In genomic region chr3:43177092-43177491, GRCh38 we compare ENCODE assay signal across 19 cellular contexts.
DNase-seq lines count a peak whose midpoint lies in the region; ATAC-seq, FAIRE-seq and TF ChIP-seq lines count a peak whose summit lies in the region.
"Had no signal": no experiment of that assay in that cellular context is flagged by ENCODE, and none has a peak within 500 bp of the region (broad histone marks: within the 10 kb centered on the region; RNA-seq: fewer than 3 reads in every experiment).

No MANE protein-coding gene starts in this region.

- H3K4me3 ChIP-seq in BLaER1 (no peak overlapping the region), H1 (ENCODE audit: extremely low read depth in 1 of 4, insufficient read depth in 2 of 4, low read depth in 3 of 4, low read length in 4 of 4) (no peak overlapping the region)
- H3K4me3 ChIP-seq in CD8-positive, alpha-beta memory T cell (ENCODE audit: low read length) = no peak overlapping the region
- H3K4me3 ChIP-seq: psoas muscle had no signal

- H2BK5ac ChIP-seq in H1 (ENCODE audit: low read depth, low read length) = 0 out of 2 replicates have a peak overlapping the region, but pooled peaks have one; percentile 41

- H3K4ac ChIP-seq in H1 (replicated peaks; ENCODE audit: insufficient read length, low read depth, low read length) = no peak overlapping the region

- H3K56ac ChIP-seq in H1 (replicated peaks; ENCODE audit: insufficient read length, low read depth, low read length) = no peak overlapping the region

- H3K4me2 ChIP-seq in BLaER1 (peak overlapping the region; percentile 58), H1 (ENCODE audit: insufficient read depth in 1 of 2, low read depth in 2 of 2, low read length in 2 of 2) (no peak overlapping the region)

- no peak overlapping the region for H2BK15ac ChIP-seq in H1 (ENCODE audit: low read length)

- H3K18ac ChIP-seq in H1 (ENCODE audit: extremely low read depth, low read length) = no peak overlapping the region

- H3K4me1 Mint-ChIP-seq in CD8-positive, alpha-beta memory T cell = peaks cover 44 to 51% (median 51%) of the 10 kb centered on the region in 3 donors
- H3K4me1 Mint-ChIP-seq in naive thymus-derived CD8-positive, alpha-beta T cell = peaks cover 32 to 60% (median 51%) of the 10 kb centered on the region in 4 donors

- peaks cover 4 to 34% (median 9%) of the 10 kb centered on the region in 3 donors for H3K36me3 Mint-ChIP-seq in CD8-positive, alpha-beta memory T cell
- peaks cover 0 to 24% (median 21%) of the 10 kb centered on the region in 3 donors for H3K36me3 Mint-ChIP-seq in naive thymus-derived CD8-positive, alpha-beta T cell

- H3K9me3 ChIP-seq in BLaER1 (peaks cover 12% of the 10 kb centered on the region), H1 (ENCODE audit: insufficient read depth in 2 of 2, low read depth in 1 of 2, low read length in 1 of 2) (no peaks in the 10 kb centered on the region)
- peaks cover 6% of the 10 kb centered on the region for H3K9me3 ChIP-seq in CD8-positive, alpha-beta memory T cell (ENCODE audit: low read length)

- no peaks in the 10 kb centered on the region for H3K23me2 ChIP-seq in H1 (ENCODE audit: low read depth, low read length)

- no peak for TF ChIP-seq POLR2A in H1 (IDR thresholded peaks at IDR 0.05; ENCODE audit: control extremely low read depth in 1 of 2, low read depth in 2 of 2, low read length in 2 of 2)

- no peak overlapping the region for H2BK20ac ChIP-seq in H1 (ENCODE audit: low read length)

- no peak overlapping the region for H4K5ac ChIP-seq in H1 (ENCODE audit: insufficient read length, low read depth, low read length)

- H3K27me3 Mint-ChIP-seq in CD8-positive, alpha-beta memory T cell = peaks cover 0 to 1% of the 10 kb centered on the region in 2 donors
- no peaks in the 10 kb centered on the region for H3K27me3 Mint-ChIP-seq in naive thymus-derived CD8-positive, alpha-beta T cell
- H3K27me3 Mint-ChIP-seq: activated CD4-positive, alpha-beta T cell treated with anti-CD3 and anti-CD28 coated beads, Interleukin-2, amount 10 ng/mL, durations not matched to agents 24 days and 14 days had no signal

- no peak overlapping the region; the same call in 1 of the 2 replicates for H2AK5ac ChIP-seq in H1 (ENCODE audit: low read depth, low read length)

- H3K23ac ChIP-seq in H1 (ENCODE audit: insufficient read length) = no peak overlapping the region

- H3K27ac ChIP-seq in BLaER1 (peak overlapping the region; percentile 55), H1 (ENCODE audit: low read depth, low read length) (no peak overlapping the region)
- H3K27ac ChIP-seq in CD8-positive, alpha-beta memory T cell (ENCODE audit: low read depth, low read length) = no peak overlapping the region
- H3K27ac ChIP-seq: psoas muscle had no signal

- H3K9me3 Mint-ChIP-seq in CD8-positive, alpha-beta memory T cell = peaks cover 18 to 26% (median 24%) of the 10 kb centered on the region in 5 donors
- H3K9me3 Mint-ChIP-seq in naive thymus-derived CD8-positive, alpha-beta T cell = peaks cover 16 to 25% (median 21%) of the 10 kb centered on the region in 9 donors

- DNase-seq in CD8-positive, alpha-beta memory T cell = no peak
- no peak for DNase-seq in H1 (ENCODE audit: low read depth in 1 of 2, low spot score in 2 of 2)
- DNase-seq in naive thymus-derived CD8-positive, alpha-beta T cell = no peak
- no peak for DNase-seq in mesenteric fat pad (ENCODE audit: low spot score)
- no peak for DNase-seq in mucosa of gallbladder (ENCODE audit: low spot score)
- DNase-seq: activated CD4-positive, alpha-beta T cell treated with anti-CD3 and anti-CD28 coated beads, Interleukin-2, amount 10 ng/mL, durations not matched to agents 24 days and 14 days; activated naive CD4-positive, alpha-beta T cell treated with Interleukin-2 at 50 U/mL for 16 hours; amygdala; Calu3; central memory CD4-positive, alpha-beta T cell; EL; KG1; NCI-H1048; NCI-H2029; psoas muscle; T-helper 1 cell had no signal

- POLR2A ChIA-PET in CD8-positive, alpha-beta memory T cell (lab: Charles Lee) = no interaction called here
- POLR2A ChIA-PET in H1 (lab: Charles Lee; ENCODE audit: partially characterized antibody) = no interaction called here
- POLR2A ChIA-PET in naive thymus-derived CD8-positive, alpha-beta T cell (lab: Charles Lee) = interaction anchor here (1.2 to 7.6 kb wide), 4 partner anchors 8 to 16 kb away, joined by 4 to 60 read pairs (median 30); no protein-coding TSS in a partner anchor

- H3K79me2 ChIP-seq in H1 (ENCODE audit: control insufficient read depth in 1 of 2, insufficient read depth in 2 of 2, low read length in 2 of 2) = no peaks in the 10 kb centered on the region

- no peak for FAIRE-seq in H1 (lab: Jason Lieb, UNC)

- H3K27me3 ChIP-seq in BLaER1 (no peaks in the 10 kb centered on the region), H1 (replicated peaks in 1 of 4; ENCODE audit: control insufficient read depth in 3 of 4, extremely low read depth in 1 of 4, insufficient read depth in 3 of 4, low read length in 3 of 4) (no peaks in the 10 kb centered on the region)
- H3K27me3 ChIP-seq in CD8-positive, alpha-beta memory T cell (ENCODE audit: insufficient read depth, low read length, poor library complexity, severe bottlenecking) = no peaks in the 10 kb centered on the region

- H3K4me1 ChIP-seq in BLaER1 (peaks cover 43% of the 10 kb centered on the region), H1 (replicated peaks in 1 of 4; ENCODE audit: control insufficient read depth in 3 of 4, insufficient read depth in 4 of 4, low read length in 3 of 4) (no peaks in the 10 kb centered on the region; a peak in 1 of 7 replicates)
- peaks cover 34% of the 10 kb centered on the region for H3K4me1 ChIP-seq in CD8-positive, alpha-beta memory T cell (ENCODE audit: insufficient read depth, low read length)

- 85% methylated on average over 5 of the region's 5 CpGs; no CpG with 5 or more reads in 1 of the 2 experiments for WGBS in H1 (ENCODE audit: extremely low coverage in 1 of 2, insufficient coverage in 1 of 2, insufficient read length in 1 of 2, insufficient replicate concordance in 2 of 2, low coverage in 1 of 2, low lambda C conversion rate in 2 of 2, missing lambda C conversion rate in 1 of 2), 2 experiments

- CTCF ChIA-PET in CD8-positive, alpha-beta memory T cell (lab: Charles Lee) = interaction anchor here (4.4 kb wide), 1 partner anchor 15 kb away, joined by 29 read pairs; no protein-coding TSS in a partner anchor
- CTCF ChIA-PET in H1 (lab: Charles Lee; ENCODE audit: partially characterized antibody) = interaction anchor here (1.1 to 1.7 kb wide), 2 partner anchors 106 to 215 kb away, joined by 3 to 6 read pairs; no protein-coding TSS in a partner anchor

- no peak overlapping the region for H4K91ac ChIP-seq in H1 (replicated peaks; ENCODE audit: insufficient read length, low read length)

- no peaks in the 10 kb centered on the region for H3K79me1 ChIP-seq in H1 (ENCODE audit: low read depth, low read length)

- no peak for TF ChIP-seq RAD21 in H1 (IDR thresholded peaks at IDR 0.05 in 1 of 2, conservative IDR thresholded peaks at IDR 0.05 in 1 of 2; ENCODE audit: low read depth in 2 of 2, low read length in 2 of 2)

- H3K9ac ChIP-seq in BLaER1 (0 out of 2 replicates have a peak overlapping the region, but pooled peaks have one; percentile 18), H1 (replicated peaks in 1 of 4; ENCODE audit: extremely low read depth in 1 of 4, low read depth in 3 of 4, low read length in 3 of 4) (no peak overlapping the region)

- H2BK120ac ChIP-seq in H1 (replicated peaks; ENCODE audit: low read depth, low read length) = no peak overlapping the region

- no peak overlapping the region for H2AFZ ChIP-seq in H1 (ENCODE audit: low read length)

- H3K36me3 ChIP-seq in BLaER1 = no peaks in the 10 kb centered on the region
- no peaks in the 10 kb centered on the region for H3K36me3 ChIP-seq in CD8-positive, alpha-beta memory T cell (ENCODE audit: insufficient read depth, low read length)
- H3K36me3 ChIP-seq in H1 (ENCODE audit: control insufficient read depth in 2 of 4, insufficient read depth in 4 of 4, low read length in 3 of 4) = no peaks in the 10 kb centered on the region

- H4K20me1 ChIP-seq in BLaER1 (no peaks in the 10 kb centered on the region), H1 (replicated peaks in 1 of 2; ENCODE audit: control insufficient read depth in 1 of 2, insufficient read depth in 2 of 2, low read length in 2 of 2) (no peaks in the 10 kb centered on the region)

- no peak overlapping the region for H2BK12ac ChIP-seq in H1 (ENCODE audit: low read depth, low read length)

- ATAC-seq in naive thymus-derived CD8-positive, alpha-beta T cell = no peak
- ATAC-seq in GM21576 (IDR thresholded peaks at IDR 0.05; ENCODE audit: unreplicated experiment) = no peak
- ATAC-seq: esophagus mucosa, psoas muscle had no signal

- H3K14ac ChIP-seq in H1 (ENCODE audit: insufficient read length) = no peak overlapping the region

- H3K4me3 Mint-ChIP-seq in CD8-positive, alpha-beta memory T cell = no peak overlapping the region
- no peak overlapping the region for H3K4me3 Mint-ChIP-seq in naive thymus-derived CD8-positive, alpha-beta T cell
- H3K4me3 Mint-ChIP-seq: activated CD4-positive, alpha-beta T cell treated with anti-CD3 and anti-CD28 coated beads, Interleukin-2, amount 10 ng/mL, durations not matched to agents 24 days and 14 days had no signal

- no peak for TF ChIP-seq EP300 in H1 (IDR thresholded peaks at IDR 0.05; ENCODE audit: borderline replicate concordance in 1 of 2, low read depth in 2 of 2, low read length in 2 of 2)

- TF ChIP-seq CTCF in H1 (IDR thresholded peaks at IDR 0.05; ENCODE audit: control extremely low read depth in 1 of 3, insufficient read depth in 1 of 3, low read depth in 1 of 3, low read length in 3 of 3) = no peak

- peak overlapping the region in 7 of 8 donors; percentile 9 to 81 (median 34) for H3K27ac Mint-ChIP-seq in CD8-positive, alpha-beta memory T cell
- H3K27ac Mint-ChIP-seq in naive thymus-derived CD8-positive, alpha-beta T cell = peak overlapping the region in 8 of 10 donors; percentile 16 to 95 (median 66)
- H3K27ac Mint-ChIP-seq: activated CD4-positive, alpha-beta T cell treated with anti-CD3 and anti-CD28 coated beads, Interleukin-2, amount 10 ng/mL, durations not matched to agents 24 days and 14 days had no signal

- H4K8ac ChIP-seq in H1 (ENCODE audit: extremely low read depth, insufficient read depth, low read length) = no peak overlapping the region

TF ChIP-seq in H1, 55 proteins besides CTCF, POLR2A, EP300 and RAD21 (continues in another document):
- TF ChIP-seq CTBP2 (IDR thresholded peaks at IDR 0.05; ENCODE audit: borderline replicate concordance, insufficient read depth, insufficient read length, low read length) (no peak), CHD1 (IDR thresholded peaks at IDR 0.05; ENCODE audit: low read depth, low read length) (no peak), TBP (IDR thresholded peaks at IDR 0.05; ENCODE audit: low read depth, low read length) (no peak), SP2 (IDR thresholded peaks at IDR 0.05; ENCODE audit: low read length) (no peak), YY1 (IDR thresholded peaks at IDR 0.05; ENCODE audit: low read depth, low read length) (no peak), KDM5A (IDR thresholded peaks at IDR 0.05; ENCODE audit: low read length) (no peak), RXRA (IDR thresholded peaks at IDR 0.05; ENCODE audit: insufficient read depth, low read depth, low read length) (no peak), CBX8 (IDR thresholded peaks at IDR 0.05; ENCODE audit: borderline replicate concordance, low read depth, low read length) (no peak), BRCA1 (IDR thresholded peaks at IDR 0.05; ENCODE audit: low read depth, low read length) (no peak)
